8 cellular contexts compared by ENCODE assay signal in genomic region chr10:119655566-119656001, GRCh38. TPM values are rescaled to one million over a fixed set of nuclear protein-coding genes. Genes with fewer than 3 reads are reported as not detected.
DNase-seq lines count a peak whose midpoint lies in the region; ATAC-seq and TF ChIP-seq lines count a peak whose summit lies in the region.

No MANE protein-coding gene starts in this region.

- DNase-seq in LNCaP clone FGC (ENCODE audit: low read depth) (no peak), activated T-cell treated with anti-CD3 and anti-CD28 coated beads for 4 hours (peak; percentile 18), gastrocnemius medialis (peak; percentile 84 to 89), GOT3 (lab: John Stamatoyannopoulos, UW) (no peak), NAMALWA (ENCODE audit: low spot score) (no peak), AML-193 (lab: John Stamatoyannopoulos, UW) (no peak)

- H3K9me3 ChIP-seq in gastrocnemius medialis, result no peaks in the 10 kb centered on the region

- peak overlapping the region; percentile 69 for H3K4me3 ChIP-seq in LNCaP clone FGC (ENCODE audit: low read depth, low read length)
- H3K4me3 ChIP-seq in gastrocnemius medialis, result peak overlapping the region; percentile 80 to 85 (median 80)

- peak overlapping the region; percentile 91 to 99 (median 97) for H3K27ac ChIP-seq in gastrocnemius medialis

- in situ Hi-C loops in gastrocnemius medialis (cut with MboI; ENCODE audit: low sequenced_read_pairs in 4 of 4), result loop anchor here in 1 of 4 donors (10.0 kb wide), 1 partner anchor 61 kb away; the partner anchor contains the start of gene TIAL1

- peaks cover 64 to 72% of the 10 kb centered on the region in 2 donors for H3K4me1 ChIP-seq in gastrocnemius medialis

- peak; percentile 52 for ATAC-seq in esophagus mucosa
- ATAC-seq in gastrocnemius medialis, result peak; percentile 34 to 48
- no peak for ATAC-seq in HG03469 (IDR thresholded peaks at IDR 0.05; ENCODE audit: unreplicated experiment)

- intact Hi-C loops in gastrocnemius medialis (cut with DNase I; ENCODE audit: low total_unique reads), result loop anchor here (1.0 to 10.0 kb wide), 2 partner anchors 26 to 631 kb away; partner anchors contain the start of gene NANOS1

- H3K27me3 ChIP-seq in gastrocnemius medialis, result no peaks in the 10 kb centered on the region

- no peaks in the 10 kb centered on the region for H3K36me3 ChIP-seq in gastrocnemius medialis

- TF ChIP-seq POLR2A in gastrocnemius medialis (IDR thresholded peaks at IDR 0.05), result peak; percentile 78 to 87

- TF ChIP-seq CTCF in LNCaP clone FGC (IDR thresholded peaks at IDR 0.05; ENCODE audit: control insufficient read depth, extremely low read depth, insufficient read depth), result no peak
- TF ChIP-seq CTCF in gastrocnemius medialis (IDR thresholded peaks at IDR 0.05 in 4 of 5, conservative IDR thresholded peaks at IDR 0.05 in 1 of 5), result no peak

RNA-seq across cellular contexts. Expression of gene BAG3, which starts 4.4 kb away (rescaled TPM):
- total RNA-seq in esophagus mucosa, result 59.7 TPM
- total RNA-seq in gastrocnemius medialis, result 100 to 1,000 TPM; 337 to 626 (median 393) TPM

RNA-seq across cellular contexts. Expression of gene TIAL1, which starts 58.8 kb away (rescaled TPM):
- total RNA-seq in esophagus mucosa, result 90.8 TPM
- 10 to 100 TPM; 50.5 to 81.5 (median 68.4) TPM for total RNA-seq in gastrocnemius medialis

Comparison
In these comparisons a context has a peak if more than half of its experiments do, and no peak if none do; other contexts are left out.
1. DNase-seq: peak in activated T-cell treated with anti-CD3 and anti-CD28 coated beads for 4 hours (single experiment) and gastrocnemius medialis (2 of 2); none in LNCaP clone FGC (single experiment), GOT3 (single experiment), NAMALWA (single experiment) and AML-193 (0 of 2).